ENCODE assay signal across 9 cellular contexts in genomic region chr5:148385094-148385493, GRCh38. TPM values are rescaled to one million over a fixed set of nuclear protein-coding genes. Genes with fewer than 3 reads are reported as not detected.
DNase-seq lines count a peak whose midpoint lies in the region; TF ChIP-seq lines count a peak whose summit lies in the region.
"Had no signal": no experiment of that assay in that cellular context is flagged by ENCODE, and none has a peak within 500 bp of the region (broad histone marks: within the 10 kb centered on the region; RNA-seq: fewer than 3 reads in every experiment).

No MANE protein-coding gene starts in this region.

- no peaks in the 10 kb centered on the region for H4K20me1 ChIP-seq in KMS-11 (ENCODE audit: insufficient read depth)

- H3K27ac Mint-ChIP-seq in CD8-positive, alpha-beta memory T cell, result peak overlapping the region; percentile 52 to 100 (median 95)
- H3K27ac Mint-ChIP-seq in chondrocyte (ENCODE audit: unreplicated experiment), result peak overlapping the region; percentile 92
- H3K27ac Mint-ChIP-seq in nephron, result peak overlapping the region in 2 of 3 experiments; percentile 92 to 95

- H3K27me3 Mint-ChIP-seq in CD8-positive, alpha-beta memory T cell, result peaks cover 0 to 1% of the 10 kb centered on the region in 2 donors
- H3K27me3 Mint-ChIP-seq in chondrocyte (ENCODE audit: low read depth) (no peaks in the 10 kb centered on the region), nephron (ENCODE audit: low read depth) (no peaks in the 10 kb centered on the region)

- H3K9me3 Mint-ChIP-seq in CD8-positive, alpha-beta memory T cell, result no peaks in the 10 kb centered on the region
- H3K9me3 Mint-ChIP-seq in chondrocyte (ENCODE audit: low read depth) (no peaks in the 10 kb centered on the region), nephron (no peaks in the 10 kb centered on the region)

- peaks cover 38% of the 10 kb centered on the region for H3K79me2 ChIP-seq in KMS-11 (ENCODE audit: insufficient read depth, low read depth)

- peak overlapping the region; percentile 98 for H3K27ac ChIP-seq in CD8-positive, alpha-beta memory T cell (ENCODE audit: low read depth, low read length)
- no peak overlapping the region for H3K27ac ChIP-seq in KMS-11
- H3K27ac ChIP-seq in prostate gland, result peak overlapping the region in 1 of 2 donors; percentile 90

- H3K27me3 ChIP-seq in CD8-positive, alpha-beta memory T cell (ENCODE audit: insufficient read depth, low read length, poor library complexity, severe bottlenecking), result no peaks in the 10 kb centered on the region
- H3K27me3 ChIP-seq in KMS-11 (ENCODE audit: insufficient read depth, low read depth) (no peaks in the 10 kb centered on the region), prostate gland (replicated peaks; ENCODE audit: insufficient read depth) (no peaks in the 10 kb centered on the region)
- H3K27me3 ChIP-seq: pancreas had no signal

- CTCF ChIA-PET in CD8-positive, alpha-beta memory T cell (lab: Charles Lee), result no interaction called here

- POLR2A ChIA-PET in CD8-positive, alpha-beta memory T cell (lab: Charles Lee), result no interaction called here

- intact Hi-C loops in lower leg skin (cut with DNase I; ENCODE audit: low total_unique reads), result no loop called here
- intact Hi-C loops in prostate gland (cut with DNase I), result no loop called here

- H3K4me2 ChIP-seq in KMS-11, result peak overlapping the region; percentile 91

- H3K4me1 ChIP-seq in CD8-positive, alpha-beta memory T cell (ENCODE audit: insufficient read depth, low read length), result peaks cover 44% of the 10 kb centered on the region
- H3K4me1 ChIP-seq in KMS-11 (ENCODE audit: low read depth, poor library complexity, severe bottlenecking) (peaks cover 16% of the 10 kb centered on the region), prostate gland (replicated peaks) (peaks cover 23% of the 10 kb centered on the region)

- H3K4me3 Mint-ChIP-seq in CD8-positive, alpha-beta memory T cell, result peak overlapping the region; percentile 86 to 98 (median 91)
- peak overlapping the region; percentile 87 for H3K4me3 Mint-ChIP-seq in chondrocyte (ENCODE audit: unreplicated experiment)
- H3K4me3 Mint-ChIP-seq in nephron, result peak overlapping the region; percentile 88 to 92 (median 92)

- no peak for TF ChIP-seq POLR2A in lower leg skin (IDR thresholded peaks at IDR 0.05)
- no peak for TF ChIP-seq POLR2A in prostate gland (IDR thresholded peaks at IDR 0.05)

- H3K36me3 ChIP-seq in CD8-positive, alpha-beta memory T cell (ENCODE audit: insufficient read depth, low read length), result no peaks in the 10 kb centered on the region
- H3K36me3 ChIP-seq in KMS-11 (ENCODE audit: insufficient read depth), result no peaks in the 10 kb centered on the region
- no peaks in the 10 kb centered on the region for H3K36me3 ChIP-seq in prostate gland
- H3K36me3 ChIP-seq: pancreas had no signal

- H3K4me1 Mint-ChIP-seq in CD8-positive, alpha-beta memory T cell, result peaks cover 55 to 72% (median 65%) of the 10 kb centered on the region in 3 donors
- peaks cover 48% of the 10 kb centered on the region for H3K4me1 Mint-ChIP-seq in chondrocyte (ENCODE audit: low read depth)
- H3K4me1 Mint-ChIP-seq in nephron, result peaks cover 51% of the 10 kb centered on the region

- DNase-seq in CD8-positive, alpha-beta memory T cell, result no peak
- DNase-seq in chondrocyte (ENCODE audit: low spot score) (no peak), NOMO-1 (lab: John Stamatoyannopoulos, UW; ENCODE audit: unreplicated experiment in 2 of 2) (no peak), GM10266 (ENCODE audit: extremely low spot score) (no peak), lower leg skin (ENCODE audit: low spot score in 2 of 2) (no peak), prostate gland (ENCODE audit: low spot score) (no peak)
- DNase-seq: pancreas had no signal

- TF ChIP-seq CTCF in KMS-11 (conservative IDR thresholded peaks at IDR 0.05; ENCODE audit: low read depth, low read length) (no peak), chondrocyte (IDR thresholded peaks at IDR 0.05) (no peak), nephron (IDR thresholded peaks at IDR 0.05; ENCODE audit: unreplicated experiment in 3 of 3) (no peak), GM10266 (IDR thresholded peaks at IDR 0.05; ENCODE audit: control insufficient read depth, insufficient read depth, low read depth, missing control alignments) (no peak), lower leg skin (IDR thresholded peaks at IDR 0.05) (no peak), prostate gland (IDR thresholded peaks at IDR 0.05) (no peak)

- H3K36me3 Mint-ChIP-seq in CD8-positive, alpha-beta memory T cell, result peaks cover 0 to 41% (median 14%) of the 10 kb centered on the region in 3 donors
- H3K36me3 Mint-ChIP-seq in chondrocyte (ENCODE audit: low read depth) (no peaks in the 10 kb centered on the region), nephron (ENCODE audit: low read depth) (peaks cover 4% of the 10 kb centered on the region)

- H3K9ac ChIP-seq in KMS-11, result no peak overlapping the region

- 90 to 94% methylated on average over 1 of the region's 1 CpG for WGBS in lower leg skin, 2 donors
- WGBS in prostate gland, result 61% methylated on average over 1 of the region's 1 CpG

- no peak overlapping the region for H2AFZ ChIP-seq in KMS-11 (ENCODE audit: low read depth)

- H3K4me3 ChIP-seq in CD8-positive, alpha-beta memory T cell (ENCODE audit: low read length), result peak overlapping the region; percentile 90
- H3K4me3 ChIP-seq in KMS-11 (IDR thresholded peaks at IDR 0.05; ENCODE audit: insufficient read depth, low read depth, low read length), result no peak overlapping the region
- H3K4me3 ChIP-seq in lower leg skin (ENCODE audit: low read depth, poor library complexity, severe bottlenecking), result no peak overlapping the region
- peak overlapping the region in 1 of 2 donors; percentile 90 for H3K4me3 ChIP-seq in prostate gland

- H3K9me3 ChIP-seq in CD8-positive, alpha-beta memory T cell (ENCODE audit: low read length), result no peaks in the 10 kb centered on the region
- H3K9me3 ChIP-seq in prostate gland, result no peaks in the 10 kb centered on the region
- H3K9me3 ChIP-seq: pancreas had no signal

RNA-seq across cellular contexts. Expression of gene FBXO38, which starts 1.3 kb away (rescaled TPM):
- 10 to 100 TPM; 36.7 to 42.4 TPM for total RNA-seq in CD8-positive, alpha-beta memory T cell
- polyA plus RNA-seq in CD8-positive, alpha-beta memory T cell, result 22.4 TPM
- 36.3 to 37.7 TPM (median 37.4 TPM) in 3 replicates for total RNA-seq in chondrocyte
- 10 to 100 TPM; 31.7 to 76.7 (median 42.1) TPM for total RNA-seq in lower leg skin
- total RNA-seq in prostate gland, result 10 to 100 TPM; 47.1 to 53.2 TPM

RNA-seq across cellular contexts. Expression of gene SPINK9, which starts 49.7 kb away (rescaled TPM):
- total RNA-seq in CD8-positive, alpha-beta memory T cell, result not detected
- not detected for polyA plus RNA-seq in CD8-positive, alpha-beta memory T cell
- total RNA-seq in chondrocyte (not detected in 3 replicates), lower leg skin (not detected), prostate gland (not detected)
- polyA plus RNA-seq: pancreas had no signal
